ENCODE assay signal across 8 cellular contexts in genomic region chr6:16409531-16410441, GRCh38.
DNase-seq lines count a peak whose midpoint lies in the region; ATAC-seq and TF ChIP-seq lines count a peak whose summit lies in the region.

No MANE protein-coding gene starts in this region.

- H3K36me3 ChIP-seq in tibial artery: no peaks in the 10 kb centered on the region

- H3K4me1 ChIP-seq in tibial artery: peaks cover 0 to 62% (median 31%) of the 10 kb centered on the region in 4 donors

- CTCF ChIA-PET in HEK293T (lab: Yijun Ruan, JAX): interaction anchor here (0.6 to 1.8 kb wide), 5 partner anchors 8 to 77 kb away, joined by 3 to 10 read pairs (median 4); no protein-coding TSS in a partner anchor

- H3K27ac ChIP-seq in tibial artery: peak overlapping the region in 1 of 2 donors; percentile 11

- ATAC-seq in activated T-helper 17 cell treated with anti-CD3 and anti-CD28 coated beads, Interleukin-2, amount 50 U/mL, for 72 hours (replicated peaks): peak; percentile 35
- ATAC-seq in GM21529 (IDR thresholded peaks at IDR 0.05; ENCODE audit: unreplicated experiment): no peak

- TF ChIP-seq CTCF in fibroblast of villous mesenchyme (IDR thresholded peaks at IDR 0.05; ENCODE audit: insufficient read depth, low read depth, low read length) (peak; percentile 93), tibial artery (IDR thresholded peaks at IDR 0.05) (peak; percentile 78 to 87)

- DNase-seq in Caki2 (ENCODE audit: low read depth): peak; percentile 47
- peak; percentile 49 for DNase-seq in HEK293T (ENCODE audit: extremely low spot score)
- peak; percentile 84 for DNase-seq in OCI-M1 (lab: John Stamatoyannopoulos, UW)
- DNase-seq in fibroblast of villous mesenchyme (ENCODE audit: low read depth): peak; percentile 76
- peak in 38 of 56 donors; percentile 5 to 76 (median 26) for DNase-seq in nucleus accumbens (lab: John Stamatoyannopoulos, UW)
- DNase-seq in tibial artery: peak; percentile 59 to 77

- POLR2A ChIA-PET in HEK293T (lab: Yijun Ruan, JAX): no interaction called here

- intact Hi-C loops in tibial artery (cut with DNase I; ENCODE audit: low total_unique reads): loop anchor here (5.0 kb wide), 1 partner anchor 72 kb away; no protein-coding TSS in a partner anchor

- no peaks in the 10 kb centered on the region for H3K9me3 Mint-ChIP-seq in activated T-helper 17 cell treated with anti-CD3 and anti-CD28 coated beads, Interleukin-2, amount 50 U/mL, for 72 hours

- peak overlapping the region; percentile 59 for H3K4me3 Mint-ChIP-seq in activated T-helper 17 cell treated with anti-CD3 and anti-CD28 coated beads, Interleukin-2, amount 50 U/mL, for 72 hours

- H3K9me3 ChIP-seq in tibial artery: no peaks in the 10 kb centered on the region

- no peaks in the 10 kb centered on the region for H3K27me3 Mint-ChIP-seq in activated T-helper 17 cell treated with anti-CD3 and anti-CD28 coated beads, Interleukin-2, amount 50 U/mL, for 72 hours

- H3K27me3 ChIP-seq in tibial artery: no peaks in the 10 kb centered on the region

- H3K4me1 Mint-ChIP-seq in activated T-helper 17 cell treated with anti-CD3 and anti-CD28 coated beads, Interleukin-2, amount 50 U/mL, for 72 hours: peaks cover 42% of the 10 kb centered on the region

- H3K4me3 ChIP-seq in fibroblast of villous mesenchyme (ENCODE audit: low read depth, low read length): no peak overlapping the region
- H3K4me3 ChIP-seq in tibial artery: no peak overlapping the region

- in situ Hi-C loops in Caki2 (cut with HindIII; ENCODE audit: low pct_unique_long_range_greater_than_20kb, low sequenced_read_pairs): no loop called here

- peaks cover 17% of the 10 kb centered on the region for H3K36me3 Mint-ChIP-seq in activated T-helper 17 cell treated with anti-CD3 and anti-CD28 coated beads, Interleukin-2, amount 50 U/mL, for 72 hours (ENCODE audit: low read depth)

- peak overlapping the region; percentile 65 for H3K27ac Mint-ChIP-seq in activated T-helper 17 cell treated with anti-CD3 and anti-CD28 coated beads, Interleukin-2, amount 50 U/mL, for 72 hours

TF ChIP-seq in HEK293T, 16 proteins besides CTCF, POLR2A, EP300 and RAD21:
- no peak for TF ChIP-seq SP1 (IDR thresholded peaks at IDR 0.05)
- TF ChIP-seq ZNF384 (IDR thresholded peaks at IDR 0.05): 0 out of 2 replicates have a peak, but pooled peaks have one; percentile 38

Comparison
In these comparisons a context has a peak if more than half of its experiments do, and no peak if none do; other contexts are left out.
1. DNase-seq: peak in every context shown above with its lines; median percentile 84 in OCI-M1; 76 in fibroblast of villous mesenchyme; 68 in tibial artery; 49 in HEK293T; 47 in Caki2; 26 in nucleus accumbens.